8 cellular contexts compared by ENCODE assay signal in genomic region chr7:129948877-129949291, GRCh38. TPM values are rescaled to one million over a fixed set of nuclear protein-coding genes. Genes with fewer than 3 reads are reported as not detected.
DNase-seq lines count a peak whose midpoint lies in the region; ATAC-seq and TF ChIP-seq lines count a peak whose summit lies in the region.

No MANE protein-coding gene starts in this region.

- peak overlapping the region; percentile 76; the same call in 1 of the 2 replicates for H3K4me3 ChIP-seq in PC-9

- H3K36me3 Mint-ChIP-seq in activated T-helper 1 cell treated with anti-CD3 and anti-CD28 coated beads, Interleukin-12 subunit alpha, Interleukin-12 subunit beta, Interleukin-2, Interleukin-4 antibody, amounts not matched to agents 30 ng/mL and 10 ng/mL and 1 ng/mL, durations not matched to agents 14 hours and 24 hours and 36 hours (ENCODE audit: low read depth): peaks cover 13% of the 10 kb centered on the region
- H3K36me3 Mint-ChIP-seq in naive thymus-derived CD8-positive, alpha-beta T cell: peaks cover 11 to 30% (median 12%) of the 10 kb centered on the region in 3 donors
- peaks cover 10 to 14% of the 10 kb centered on the region in 2 donors for H3K36me3 Mint-ChIP-seq in stimulated activated naive B cell treated with anti-CD40 and anti-IgM and Interleukin-4, amounts not matched to agents 10 μg/mL and 1 μg/mL and 100 μg/mL, for 72 hours

- no peaks in the 10 kb centered on the region for H3K9me3 ChIP-seq in PC-9 (ENCODE audit: insufficient read depth, low read depth)

- peaks cover 38% of the 10 kb centered on the region for H3K4me1 ChIP-seq in PC-9 (replicated peaks; ENCODE audit: insufficient read depth)

- peak; percentile 88 for DNase-seq in COLO668 (lab: John Stamatoyannopoulos, UW; ENCODE audit: unreplicated experiment)
- peak; percentile 83 for DNase-seq in GM20000 (ENCODE audit: low spot score)
- peak in 60 of 76 experiments; percentile 14 to 73 (median 52) for DNase-seq in HUDEP-2 (lab: John Stamatoyannopoulos, UW; ENCODE audit: unreplicated experiment in 76 of 76)
- DNase-seq in PC-9: peak; percentile 95 to 99
- DNase-seq in activated T-helper 1 cell treated with anti-CD3 and anti-CD28 coated beads, Interleukin-12 subunit alpha, Interleukin-12 subunit beta, Interleukin-2, Interleukin-4 antibody, amounts not matched to agents 30 ng/mL and 10 ng/mL and 1 ng/mL, durations not matched to agents 14 hours and 24 hours and 36 hours (ENCODE audit: low spot score): peak; percentile 83
- DNase-seq in fibroblast of peridontal ligament (ENCODE audit: extremely low read depth): peak; percentile 92
- DNase-seq in naive thymus-derived CD8-positive, alpha-beta T cell: peak; percentile 66 to 93 (median 80)
- DNase-seq in stimulated activated naive B cell treated with anti-CD40 and anti-IgM and Interleukin-4, amounts not matched to agents 10 μg/mL and 1 μg/mL and 100 μg/mL, for 72 hours: peak; percentile 78

- H3K4me2 ChIP-seq in PC-9: peak overlapping the region; percentile 99

- no peaks in the 10 kb centered on the region for H3K9me2 ChIP-seq in PC-9 (ENCODE audit: insufficient read depth)

- H3K4me1 Mint-ChIP-seq in activated T-helper 1 cell treated with anti-CD3 and anti-CD28 coated beads, Interleukin-12 subunit alpha, Interleukin-12 subunit beta, Interleukin-2, Interleukin-4 antibody, amounts not matched to agents 30 ng/mL and 10 ng/mL and 1 ng/mL, durations not matched to agents 14 hours and 24 hours and 36 hours (ENCODE audit: low read depth): peaks cover 23% of the 10 kb centered on the region
- H3K4me1 Mint-ChIP-seq in naive thymus-derived CD8-positive, alpha-beta T cell: peaks cover 6 to 34% (median 32%) of the 10 kb centered on the region in 4 donors
- H3K4me1 Mint-ChIP-seq in stimulated activated naive B cell treated with anti-CD40 and anti-IgM and Interleukin-4, amounts not matched to agents 10 μg/mL and 1 μg/mL and 100 μg/mL, for 72 hours: peaks cover 15 to 17% of the 10 kb centered on the region in 2 donors

- peak overlapping the region; percentile 100 for H3K27ac ChIP-seq in PC-9

- POLR2A ChIA-PET in PC-9 (lab: Charles Lee; ENCODE audit: unreplicated experiment): interaction anchor here (0.5 to 2.2 kb wide), 11 partner anchors 10 to 445 kb away, joined by 3 to 52 read pairs (median 6); no protein-coding TSS in a partner anchor
- POLR2A ChIA-PET in naive thymus-derived CD8-positive, alpha-beta T cell (lab: Charles Lee): interaction anchor here (0.5 to 1.8 kb wide), 3 partner anchors 44 to 725 kb away, joined by 4 to 6 read pairs (median 4); no protein-coding TSS in a partner anchor

- TF ChIP-seq CTCF in GM20000 (IDR thresholded peaks at IDR 0.05; ENCODE audit: extremely low read depth, missing control alignments): no peak
- no peak for TF ChIP-seq CTCF in PC-9 (conservative IDR thresholded peaks at IDR 0.05)

- no peaks in the 10 kb centered on the region for H3K36me3 ChIP-seq in PC-9 (ENCODE audit: low read depth)

- H3K27ac Mint-ChIP-seq in activated T-helper 1 cell treated with anti-CD3 and anti-CD28 coated beads, Interleukin-12 subunit alpha, Interleukin-12 subunit beta, Interleukin-2, Interleukin-4 antibody, amounts not matched to agents 30 ng/mL and 10 ng/mL and 1 ng/mL, durations not matched to agents 14 hours and 24 hours and 36 hours: no peak overlapping the region
- H3K27ac Mint-ChIP-seq in naive thymus-derived CD8-positive, alpha-beta T cell: no peak overlapping the region
- no peak overlapping the region for H3K27ac Mint-ChIP-seq in stimulated activated naive B cell treated with anti-CD40 and anti-IgM and Interleukin-4, amounts not matched to agents 10 μg/mL and 1 μg/mL and 100 μg/mL, for 72 hours

- H2AFZ ChIP-seq in PC-9: no peak overlapping the region

- H3K27me3 Mint-ChIP-seq in activated T-helper 1 cell treated with anti-CD3 and anti-CD28 coated beads, Interleukin-12 subunit alpha, Interleukin-12 subunit beta, Interleukin-2, Interleukin-4 antibody, amounts not matched to agents 30 ng/mL and 10 ng/mL and 1 ng/mL, durations not matched to agents 14 hours and 24 hours and 36 hours (ENCODE audit: insufficient read depth): peaks cover 6% of the 10 kb centered on the region
- peaks cover 0 to 2% (median 0%) of the 10 kb centered on the region in 5 donors for H3K27me3 Mint-ChIP-seq in naive thymus-derived CD8-positive, alpha-beta T cell
- no peaks in the 10 kb centered on the region for H3K27me3 Mint-ChIP-seq in stimulated activated naive B cell treated with anti-CD40 and anti-IgM and Interleukin-4, amounts not matched to agents 10 μg/mL and 1 μg/mL and 100 μg/mL, for 72 hours

- intact Hi-C loops in PC-9 (cut with micrococcal nuclease; ENCODE audit: unreplicated experiment): loop anchor here (1.0 to 5.0 kb wide), 9 partner anchors 9 to 167 kb away; no protein-coding TSS in a partner anchor
- intact Hi-C loops in activated T-helper 1 cell treated with anti-CD3 and anti-CD28 coated beads, Interleukin-12 subunit alpha, Interleukin-12 subunit beta, Interleukin-2, Interleukin-4 antibody, amounts not matched to agents 30 ng/mL and 10 ng/mL and 1 ng/mL, durations not matched to agents 14 hours and 24 hours and 36 hours (cut with micrococcal nuclease): loop anchor here (1.0 to 2.0 kb wide), 7 partner anchors 42 to 1160 kb away; partner anchors contain the start of gene NRF1

- H3K79me2 ChIP-seq in PC-9 (ENCODE audit: low read depth): peaks cover 81% of the 10 kb centered on the region

- peaks cover 26% of the 10 kb centered on the region; the same call in 1 of the 2 replicates for H4K20me1 ChIP-seq in PC-9 (ENCODE audit: insufficient read depth)

- BruUV-seq in PC-9 (replicated peaks; lab: Mats Ljungman, UMichigan): no TSS peak

- no peak overlapping the region for H3K4me3 Mint-ChIP-seq in activated T-helper 1 cell treated with anti-CD3 and anti-CD28 coated beads, Interleukin-12 subunit alpha, Interleukin-12 subunit beta, Interleukin-2, Interleukin-4 antibody, amounts not matched to agents 30 ng/mL and 10 ng/mL and 1 ng/mL, durations not matched to agents 14 hours and 24 hours and 36 hours
- no peak overlapping the region for H3K4me3 Mint-ChIP-seq in naive thymus-derived CD8-positive, alpha-beta T cell
- no peak overlapping the region for H3K4me3 Mint-ChIP-seq in stimulated activated naive B cell treated with anti-CD40 and anti-IgM and Interleukin-4, amounts not matched to agents 10 μg/mL and 1 μg/mL and 100 μg/mL, for 72 hours

- H3K27me3 ChIP-seq in PC-9 (ENCODE audit: insufficient read depth, low read depth): no peaks in the 10 kb centered on the region

- no peaks in the 10 kb centered on the region for H3K9me3 Mint-ChIP-seq in activated T-helper 1 cell treated with anti-CD3 and anti-CD28 coated beads, Interleukin-12 subunit alpha, Interleukin-12 subunit beta, Interleukin-2, Interleukin-4 antibody, amounts not matched to agents 30 ng/mL and 10 ng/mL and 1 ng/mL, durations not matched to agents 14 hours and 24 hours and 36 hours
- H3K9me3 Mint-ChIP-seq in naive thymus-derived CD8-positive, alpha-beta T cell: peaks cover 0 to 2% (median 0%) of the 10 kb centered on the region in 9 donors
- no peaks in the 10 kb centered on the region for H3K9me3 Mint-ChIP-seq in stimulated activated naive B cell treated with anti-CD40 and anti-IgM and Interleukin-4, amounts not matched to agents 10 μg/mL and 1 μg/mL and 100 μg/mL, for 72 hours

- peak; percentile 79 to 81 for ATAC-seq in naive thymus-derived CD8-positive, alpha-beta T cell
- ATAC-seq in stimulated activated naive B cell treated with anti-CD40 and anti-IgM and Interleukin-4, amounts not matched to agents 10 μg/mL and 1 μg/mL and 100 μg/mL, for 72 hours (replicated peaks): peak; percentile 76 to 78

- CTCF ChIA-PET in PC-9 (lab: Charles Lee): interaction anchor here (0.5 to 1.5 kb wide), 3 partner anchors 25 to 75 kb away, joined by 3 to 14 read pairs (median 3); no protein-coding TSS in a partner anchor

- H3F3A ChIP-seq in PC-9 (ENCODE audit: insufficient read depth, low read depth): peaks cover 43% of the 10 kb centered on the region

RNA-seq across cellular contexts. Expression of gene UBE2H, which starts 3.9 kb away (rescaled TPM):
- total RNA-seq in PC-9 (2021): 211 TPM in 2 replicates
- 27.1 TPM in 2 replicates for total RNA-seq in activated T-helper 1 cell treated with anti-CD3 and anti-CD28 coated beads, Interleukin-12 subunit alpha, Interleukin-12 subunit beta, Interleukin-2, Interleukin-4 antibody, amounts not matched to agents 30 ng/mL and 10 ng/mL and 1 ng/mL, durations not matched to agents 14 hours and 24 hours and 36 hours
- total RNA-seq in naive thymus-derived CD8-positive, alpha-beta T cell: 10 to 100 TPM; 46.3 to 46.7 TPM
- polyA plus RNA-seq in naive thymus-derived CD8-positive, alpha-beta T cell: 10 to 100 TPM; 36.4 to 61.4 (median 52.9) TPM

Comparison
In these comparisons a context has a peak if more than half of its experiments do, and no peak if none do; other contexts are left out.
1. Peak in every context shown above with its lines: DNase-seq, ATAC-seq, H3K4me3 ChIP-seq and H3K27ac ChIP-seq.